11 cellular contexts compared by ENCODE assay signal in genomic region chr18:12254137-12254819, GRCh38. TPM values are rescaled to one million over a fixed set of nuclear protein-coding genes. Genes with fewer than 3 reads are reported as not detected.
DNase-seq lines count a peak whose midpoint lies in the region; TF ChIP-seq lines count a peak whose summit lies in the region.
"Had no signal": no experiment of that assay in that cellular context is flagged by ENCODE, and none has a peak within 500 bp of the region (broad histone marks: within the 10 kb centered on the region; RNA-seq: fewer than 3 reads in every experiment).

A gene with protein sequence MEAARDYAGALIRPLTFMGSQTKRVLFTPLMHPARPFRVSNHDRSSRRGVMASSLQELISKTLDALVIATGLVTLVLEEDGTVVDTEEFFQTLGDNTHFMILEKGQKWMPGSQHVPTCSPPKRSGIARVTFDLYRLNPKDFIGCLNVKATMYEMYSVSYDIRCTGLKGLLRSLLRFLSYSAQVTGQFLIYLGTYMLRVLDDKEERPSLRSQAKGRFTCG (plus strand): TSS chr18:12254361. CDS start chr18:12254384, 23 bp downstream.

- H3K27me3 Mint-ChIP-seq in nephron (ENCODE audit: low read depth) = peaks cover 84% of the 10 kb centered on the region

- H3K36me3 Mint-ChIP-seq in nephron (ENCODE audit: low read depth) = no peaks in the 10 kb centered on the region

- no peaks in the 10 kb centered on the region for H3K9me3 Mint-ChIP-seq in nephron

- peaks cover 18% of the 10 kb centered on the region for H3K4me1 ChIP-seq in ACC112 (ENCODE audit: control insufficient read depth, insufficient read depth, low read length, unreplicated experiment)

- no peaks in the 10 kb centered on the region for H3K79me2 ChIP-seq in ACC112 (ENCODE audit: control insufficient read depth, insufficient read depth, low read length, unreplicated experiment)

- peak within 1 kb of the TSS; percentile 67 to 77 (median 75) for H3K4me3 Mint-ChIP-seq in nephron

- DNase-seq in NCI-H2171 (lab: John Stamatoyannopoulos, UW) (peak; percentile 33), fibroblast of pulmonary artery (ENCODE audit: low read depth) (peak; percentile 16), GDM1 (lab: John Stamatoyannopoulos, UW) (no peak), H4 (ENCODE audit: low spot score) (no peak), NCI-H526 treated with DMSO at 0.1 percent for 48 hours (lab: John Stamatoyannopoulos, UW) (no peak), COLO668 (lab: John Stamatoyannopoulos, UW; ENCODE audit: unreplicated experiment) (no peak)
- DNase-seq: activated CD8-positive, alpha-beta memory T cell treated with anti-CD3 and anti-CD28 coated beads for 24 hours; NCI-H1092 treated with DMSO at 0.1 percent for 48 hours had no signal

- H3K4me3 ChIP-seq in ACC112 (ENCODE audit: low read depth, low read length) (peak within 1 kb of the TSS; percentile 69), fibroblast of pulmonary artery (replicated peaks; ENCODE audit: low read depth, low read length) (peak within 1 kb of the TSS; percentile 31)

- peaks cover 34% of the 10 kb centered on the region for H3K4me1 Mint-ChIP-seq in nephron

- no peak within 1 kb of the TSS for H2AFZ ChIP-seq in ACC112 (ENCODE audit: low read length, unreplicated experiment)

- no peak within 1 kb of the TSS for H3K27ac Mint-ChIP-seq in nephron

- no peak within 1 kb of the TSS for H3K27ac ChIP-seq in ACC112 (ENCODE audit: low read depth, low read length)

- TF ChIP-seq CTCF in fibroblast of pulmonary artery (IDR thresholded peaks at IDR 0.05; ENCODE audit: low read length, missing control alignments) (no peak), nephron (IDR thresholded peaks at IDR 0.05; ENCODE audit: unreplicated experiment in 3 of 3) (no peak)

- no peaks in the 10 kb centered on the region for H3K36me3 ChIP-seq in ACC112 (ENCODE audit: insufficient read depth, low read length)

- peaks cover 52% of the 10 kb centered on the region for H3K27me3 ChIP-seq in ACC112 (ENCODE audit: insufficient read depth, low read length)

RNA-seq across cellular contexts. Expression of the gene that starts here (rescaled TPM):
- not detected in 2 replicates for total RNA-seq in H4 (2014; rRNA removed; shearing (Covaris generic))
- total RNA-seq: G401 had no signal

Comparison
In these comparisons a context has a peak if more than half of its experiments do, and no peak if none do; other contexts are left out.
1. DNase-seq: peak in NCI-H2171 (single experiment) and fibroblast of pulmonary artery (single experiment); none in GDM1 (single experiment), H4 (single experiment), NCI-H526 treated with DMSO at 0.1 percent for 48 hours (single experiment) and COLO668 (single experiment).